In genomic region chr2:183608747-183609146, GRCh38 we compare ENCODE assay signal across 1 cellular context.
TF ChIP-seq lines count a peak whose summit lies in the region.

No MANE protein-coding gene starts in this region.

TF ChIP-seq in GM23338, 12 proteins besides CTCF, POLR2A, EP300 and RAD21 (continued from another document):
- TF ChIP-seq ZNF462 (CRISPR knock-in tag; IDR thresholded peaks at IDR 0.05) (no peak), ETS1 (IDR thresholded peaks at IDR 0.05) (no peak), ZNF114 (CRISPR knock-in tag; IDR thresholded peaks at IDR 0.05) (no peak), EZH2 (IDR thresholded peaks at IDR 0.05; ENCODE audit: low read depth, unreplicated experiment) (no peak), ZNF331 (CRISPR knock-in tag; IDR thresholded peaks at IDR 0.05; ENCODE audit: low read depth) (no peak), NANOG (IDR thresholded peaks at IDR 0.05; ENCODE audit: borderline replicate concordance) (no peak), REST (IDR thresholded peaks at IDR 0.05; ENCODE audit: unreplicated experiment) (no peak), JUNB (IDR thresholded peaks at IDR 0.05; ENCODE audit: unreplicated experiment) (no peak), EZH2phosphoT487 (IDR thresholded peaks at IDR 0.05; ENCODE audit: unreplicated experiment) (no peak)
TF ChIP-seq in GM23338: peak in this region for 0.
